ENCODE assay signal across 11 cellular contexts in the genomic region with DNA sequence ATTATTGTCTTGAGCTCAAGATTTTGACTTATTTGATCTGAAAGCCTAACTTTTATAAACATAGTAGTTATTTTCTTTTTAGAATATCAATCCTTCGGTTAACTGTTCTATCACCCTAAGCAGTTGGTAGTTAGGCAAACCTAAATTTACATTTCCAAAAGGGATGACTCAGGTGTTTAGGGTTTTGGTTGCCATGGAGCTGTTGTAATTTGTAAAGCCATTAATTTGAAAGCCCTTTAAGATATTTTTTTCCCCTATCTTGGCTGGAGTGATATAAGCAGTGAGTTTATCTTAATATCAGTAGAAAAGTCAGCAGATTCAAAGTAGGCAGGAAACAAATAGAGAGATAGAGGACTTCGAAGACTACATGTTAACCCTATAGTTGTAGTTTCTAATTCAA.
DNase-seq lines count a peak whose midpoint lies in the region; ATAC-seq and TF ChIP-seq lines count a peak whose summit lies in the region.
"Had no signal": no experiment of that assay in that cellular context is flagged by ENCODE, and none has a peak within 500 bp of the region (broad histone marks: within the 10 kb centered on the region; RNA-seq: fewer than 3 reads in every experiment).

No MANE protein-coding gene starts in this region.

- TF ChIP-seq POLR2A in esophagus muscularis mucosa (IDR thresholded peaks at IDR 0.05; ENCODE audit: low read depth) = no peak

- peak overlapping the region in 3 of 4 donors; percentile 34 to 51 (median 42) for H3K27ac ChIP-seq in esophagus muscularis mucosa (replicated peaks in 1 of 4)
- peak overlapping the region; percentile 40 for H3K27ac ChIP-seq in iPS-20b (ENCODE audit: low read length)
- H3K27ac ChIP-seq in trophoblast cell (ENCODE audit: low read depth, low read length) = no peak overlapping the region

- H3K4me1 ChIP-seq in esophagus muscularis mucosa (peaks cover 4 to 56% (median 40%) of the 10 kb centered on the region in 4 donors), iPS-20b (ENCODE audit: insufficient read depth, low read length) (peaks cover 17% of the 10 kb centered on the region; the same call in 1 of the 2 replicates), mucosa of descending colon (ENCODE audit: low read depth) (no peaks in the 10 kb centered on the region), trophoblast cell (ENCODE audit: control insufficient read depth in 1 of 2, insufficient read depth in 2 of 2, low read length in 2 of 2) (no peaks in the 10 kb centered on the region)

- H2AK5ac ChIP-seq in trophoblast cell (ENCODE audit: low read length) = no peak overlapping the region

- peak; percentile 9 for DNase-seq in LHCN-M2 (ENCODE audit: low read depth)
- DNase-seq in esophagus muscularis mucosa (ENCODE audit: extremely low spot score) = no peak
- no peak for DNase-seq in central memory CD4-positive, alpha-beta T cell
- DNase-seq in mucosa of descending colon = no peak
- no peak for DNase-seq in trophoblast cell
- DNase-seq in T-helper 1 cell = no peak
- DNase-seq: CD8-positive, alpha-beta T cell; NCI-H1436; NCI-H2081 treated with DMSO at 0.1 percent for 48 hours; NCI-H526 treated with DMSO at 0.1 percent for 48 hours had no signal

- WGBS in esophagus muscularis mucosa = 35% methylated on average over 2 of the region's 2 CpGs
- no CpG with 5 or more reads among the region's 2 CpGs for WGBS in trophoblast cell (ENCODE audit: extremely low coverage, insufficient coverage, insufficient read length)

- no peak overlapping the region for H2BK120ac ChIP-seq in trophoblast cell (ENCODE audit: insufficient read depth, low read length, poor library complexity)

- H4K12ac ChIP-seq in trophoblast cell (ENCODE audit: low read depth, low read length) = no peak overlapping the region

- H3K9me3 ChIP-seq in esophagus muscularis mucosa (no peaks in the 10 kb centered on the region), iPS-20b (ENCODE audit: insufficient read depth, low read depth, low read length) (no peaks in the 10 kb centered on the region; the same call in 1 of the 2 replicates), mucosa of descending colon (peaks cover 5% of the 10 kb centered on the region), trophoblast cell (ENCODE audit: insufficient read depth, low read depth, low read length) (no peaks in the 10 kb centered on the region)

- no peaks in the 10 kb centered on the region for H3K79me1 ChIP-seq in trophoblast cell (ENCODE audit: low read length)

- H3K23ac ChIP-seq in trophoblast cell (ENCODE audit: low read length) = no peak overlapping the region

- H3K4ac ChIP-seq in trophoblast cell (ENCODE audit: low read depth, low read length) = no peak overlapping the region

- no peak overlapping the region for H2BK12ac ChIP-seq in trophoblast cell (ENCODE audit: low read length)

- peak overlapping the region; percentile 56; the same call in 1 of the 2 replicates for H3K9ac ChIP-seq in iPS-20b (ENCODE audit: low read depth, low read length)
- no peak overlapping the region for H3K9ac ChIP-seq in trophoblast cell (ENCODE audit: low read length)

- H3K36me3 ChIP-seq in esophagus muscularis mucosa (no peaks in the 10 kb centered on the region), iPS-20b (ENCODE audit: insufficient read depth, low read depth, low read length) (no peaks in the 10 kb centered on the region), mucosa of descending colon (ENCODE audit: low read depth) (no peaks in the 10 kb centered on the region), trophoblast cell (ENCODE audit: control insufficient read depth in 1 of 2, insufficient read depth in 2 of 2, low read length in 2 of 2) (no peaks in the 10 kb centered on the region)

- intact Hi-C loops in esophagus muscularis mucosa (cut with DNase I) (no loop called here), mucosa of descending colon (cut with DNase I, micrococcal nuclease) (no loop called here)

- no peak overlapping the region for H2BK5ac ChIP-seq in trophoblast cell (ENCODE audit: low read depth, low read length, poor library complexity)

- TF ChIP-seq CTCF in esophagus muscularis mucosa (IDR thresholded peaks at IDR 0.05) = no peak
- no peak for TF ChIP-seq CTCF in mucosa of descending colon (IDR thresholded peaks at IDR 0.05)

- no peaks in the 10 kb centered on the region for H3K79me2 ChIP-seq in trophoblast cell (ENCODE audit: control insufficient read depth, insufficient read depth, low read length, poor library complexity)

- H3K14ac ChIP-seq in trophoblast cell (ENCODE audit: low read length) = no peak overlapping the region

- TF ChIP-seq EP300 in esophagus muscularis mucosa (IDR thresholded peaks at IDR 0.05) = no peak

- H3K27me3 ChIP-seq in esophagus muscularis mucosa (no peaks in the 10 kb centered on the region), iPS-20b (ENCODE audit: insufficient read depth, low read length) (no peaks in the 10 kb centered on the region), trophoblast cell (ENCODE audit: insufficient read depth, low read length) (no peaks in the 10 kb centered on the region)

- H4K91ac ChIP-seq in trophoblast cell (ENCODE audit: low read depth, low read length) = no peak overlapping the region

- H4K8ac ChIP-seq in trophoblast cell (ENCODE audit: low read depth, low read length) = no peak overlapping the region

- H3K18ac ChIP-seq in trophoblast cell (ENCODE audit: low read length) = no peak overlapping the region

- no peak overlapping the region for H3K4me2 ChIP-seq in trophoblast cell (ENCODE audit: low read length)

- H3K4me3 ChIP-seq in esophagus muscularis mucosa = peak overlapping the region in 1 of 4 donors; percentile 16
- H3K4me3 ChIP-seq in iPS-20b (ENCODE audit: low read length) = peak overlapping the region; percentile 44; the same call in 1 of the 2 replicates
- H3K4me3 ChIP-seq in mucosa of descending colon = no peak overlapping the region
- no peak overlapping the region for H3K4me3 ChIP-seq in trophoblast cell (ENCODE audit: low read depth, low read length)

- no peak for ATAC-seq in mucosa of descending colon
- ATAC-seq: CD8-positive, alpha-beta T cell had no signal

- no peak overlapping the region for H2AFZ ChIP-seq in trophoblast cell (ENCODE audit: insufficient read depth, low read length, poor library complexity)
